Comparison of ENCODE assay signal across 7 cellular contexts in genomic region chr4:159764343-159764952, GRCh38.
DNase-seq lines count a peak whose midpoint lies in the region; ATAC-seq and TF ChIP-seq lines count a peak whose summit lies in the region.

No MANE protein-coding gene starts in this region.

- H3K27ac ChIP-seq in Peyer's patch (no peak overlapping the region), esophagus muscularis mucosa (replicated peaks in 1 of 4) (no peak overlapping the region)

- TF ChIP-seq CTCF in GM12864 (IDR thresholded peaks at IDR 0.05; ENCODE audit: low read depth, low read length, missing control alignments), result peak; percentile 54
- TF ChIP-seq CTCF in Peyer's patch (IDR thresholded peaks at IDR 0.05), result peak in 4 of 6 experiments; percentile 26 to 57 (median 42)
- peak in 2 of 3 experiments; percentile 38 to 53 for TF ChIP-seq CTCF in esophagus muscularis mucosa (IDR thresholded peaks at IDR 0.05)
- TF ChIP-seq CTCF in progenitor cell of endocrine pancreas (IDR thresholded peaks at IDR 0.05; ENCODE audit: unreplicated experiment), result peak; percentile 76

- no peak overlapping the region for H3K4me3 Mint-ChIP-seq in progenitor cell of endocrine pancreas (ENCODE audit: low read depth)

- H3K9me3 ChIP-seq in Peyer's patch, result no peaks in the 10 kb centered on the region
- H3K9me3 ChIP-seq in esophagus muscularis mucosa, result no peaks in the 10 kb centered on the region

- WGBS in esophagus muscularis mucosa, result 19% methylated on average over 5 of the region's 5 CpGs

- H3K27me3 ChIP-seq in Peyer's patch (no peaks in the 10 kb centered on the region), esophagus muscularis mucosa (no peaks in the 10 kb centered on the region)

- H3K36me3 ChIP-seq in Peyer's patch, result no peaks in the 10 kb centered on the region
- H3K36me3 ChIP-seq in esophagus muscularis mucosa, result no peaks in the 10 kb centered on the region

- peaks cover 7% of the 10 kb centered on the region for H3K9me3 Mint-ChIP-seq in progenitor cell of endocrine pancreas (ENCODE audit: low read depth)

- TF ChIP-seq POLR2A in Peyer's patch (IDR thresholded peaks at IDR 0.05) (no peak), esophagus muscularis mucosa (IDR thresholded peaks at IDR 0.05; ENCODE audit: low read depth) (no peak)

- intact Hi-C loops in esophagus muscularis mucosa (cut with DNase I), result no loop called here

- no peaks in the 10 kb centered on the region for H3K4me1 ChIP-seq in Peyer's patch
- H3K4me1 ChIP-seq in esophagus muscularis mucosa, result no peaks in the 10 kb centered on the region

- no peaks in the 10 kb centered on the region for H3K4me1 Mint-ChIP-seq in progenitor cell of endocrine pancreas (ENCODE audit: low read depth)

- ATAC-seq in GM21526 (IDR thresholded peaks at IDR 0.05; ENCODE audit: low FRiP score, unreplicated experiment), result peak; percentile 82

- H3K27me3 Mint-ChIP-seq in progenitor cell of endocrine pancreas, result no peaks in the 10 kb centered on the region

- H3K36me3 Mint-ChIP-seq in progenitor cell of endocrine pancreas (ENCODE audit: insufficient read depth), result no peaks in the 10 kb centered on the region

- H3K4me3 ChIP-seq in GM12864 (ENCODE audit: low read depth, low read length), result no peak overlapping the region
- no peak overlapping the region for H3K4me3 ChIP-seq in Peyer's patch
- no peak overlapping the region for H3K4me3 ChIP-seq in esophagus muscularis mucosa

- no peak overlapping the region for H3K27ac Mint-ChIP-seq in progenitor cell of endocrine pancreas

- no peak for TF ChIP-seq EP300 in esophagus muscularis mucosa (IDR thresholded peaks at IDR 0.05)

- peak; percentile 4 for DNase-seq in GM12864 (ENCODE audit: low read depth)
- DNase-seq in HT-29 (ENCODE audit: low spot score), result peak; percentile 76
- DNase-seq in Peyer's patch, result no peak
- no peak for DNase-seq in esophagus muscularis mucosa (ENCODE audit: extremely low spot score)
- DNase-seq in progenitor cell of endocrine pancreas (ENCODE audit: low spot score, unreplicated experiment), result peak; percentile 26
- no peak for DNase-seq in stimulated activated CD4-positive, alpha-beta T cell treated with anti-CD3 and anti-CD28 coated beads, Interleukin-12 subunit alpha, Interleukin-12 subunit beta, amount 100 ng/mL, for 4 hours

Comparison
In these comparisons a context has a peak if more than half of its experiments do, and no peak if none do; other contexts are left out.
1. DNase-seq: peak in GM12864 (single experiment), HT-29 (single experiment) and progenitor cell of endocrine pancreas (single experiment); none in Peyer's patch (0 of 3), esophagus muscularis mucosa (single experiment) and stimulated activated CD4-positive, alpha-beta T cell treated with anti-CD3 and anti-CD28 coated beads, Interleukin-12 subunit alpha, Interleukin-12 subunit beta, amount 100 ng/mL, for 4 hours (single experiment).
2. Peak in every context shown above with its lines, with median percentiles within 50 percentile points of each other: CTCF ChIP-seq.